In genomic region chr4:87491436-87491835, GRCh38 we compare ENCODE assay signal across 24 cellular contexts. TPM values are rescaled to one million over a fixed set of nuclear protein-coding genes. Genes with fewer than 3 reads are reported as not detected.
"Had no signal": no experiment of that assay in that cellular context is flagged by ENCODE, and none has a peak within 500 bp of the region (broad histone marks: within the 10 kb centered on the region; RNA-seq: fewer than 3 reads in every experiment).

No MANE protein-coding gene starts in this region.

- H3K27me3 ChIP-seq: adrenal gland, breast epithelium, MG63 had no signal

- H3K9me3 ChIP-seq: adrenal gland, breast epithelium, MG63 had no signal

- H3K36me3 ChIP-seq: breast epithelium, MG63 had no signal

- H3K36me3 Mint-ChIP-seq: activated naive CD8-positive, alpha-beta T cell treated with anti-CD3 and anti-CD28 coated beads, Interleukin-2, amount 10 ng/mL, durations not matched to agents 7 days and 5 days had no signal

- H3K4me3 Mint-ChIP-seq: activated CD4-positive, alpha-beta memory T cell treated with anti-CD3 and anti-CD28 coated beads, Interleukin-2, amount 10 ng/mL, durations not matched to agents 7 days and 5 days; activated CD4-positive, alpha-beta T cell treated with anti-CD3 and anti-CD28 coated beads for 36 hours; activated naive CD8-positive, alpha-beta T cell treated with anti-CD3 and anti-CD28 coated beads, Interleukin-2, amount 10 ng/mL, durations not matched to agents 7 days and 5 days; T-cell had no signal

- H3K9me3 Mint-ChIP-seq: activated naive CD8-positive, alpha-beta T cell treated with anti-CD3 and anti-CD28 coated beads, Interleukin-2, amount 10 ng/mL, durations not matched to agents 7 days and 5 days had no signal

- H3K27me3 Mint-ChIP-seq: activated CD4-positive, alpha-beta memory T cell treated with anti-CD3 and anti-CD28 coated beads, Interleukin-2, amount 10 ng/mL, durations not matched to agents 7 days and 5 days; activated CD4-positive, alpha-beta T cell treated with anti-CD3 and anti-CD28 coated beads for 36 hours; activated naive CD8-positive, alpha-beta T cell treated with anti-CD3 and anti-CD28 coated beads, Interleukin-2, amount 10 ng/mL, durations not matched to agents 7 days and 5 days had no signal

- H3K4me3 ChIP-seq: adrenal gland, breast epithelium, MG63, PC-9, SK-N-MC had no signal

- ATAC-seq: activated CD4-positive, alpha-beta T cell treated with anti-CD3 and anti-CD28 coated beads for 36 hours; T-cell had no signal

- H3K4me2 ChIP-seq: KMS-11, PC-9 had no signal

- DNase-seq: activated CD4-positive, alpha-beta memory T cell treated with anti-CD3 and anti-CD28 coated beads, Interleukin-2, amount 10 ng/mL, durations not matched to agents 7 days and 5 days; activated CD4-positive, alpha-beta T cell treated with anti-CD3 and anti-CD28 coated beads for 36 hours; activated CD4-positive, alpha-beta T cell treated with anti-CD3 and anti-CD28 coated beads, Interleukin-2, amount 50 U/mL, for 1 hour; activated CD8-positive, alpha-beta memory T cell treated with anti-CD3 and anti-CD28 coated beads, Interleukin-2, amount 50 U/mL, for 48 hours; activated naive CD4-positive, alpha-beta T cell treated with anti-CD3 and anti-CD28 coated beads, Interleukin-2, amount 50 U/mL, for 16 hours; activated naive CD8-positive, alpha-beta T cell treated with anti-CD3 and anti-CD28 coated beads, Interleukin-2, amount 10 ng/mL, durations not matched to agents 7 days and 5 days; activated T-cell treated with anti-CD3 and anti-CD28 coated beads, Interleukin-2, amount 50 U/mL, for 1 hour; adrenal gland; aorta; central memory CD4-positive, alpha-beta T cell; MG63; NCI-H1105; NCI-H1436; NCI-H1694 treated with DMSO at 0.1 percent for 48 hours; NCI-H2029 treated with DMSO at 0.1 percent for 48 hours; NCI-H446; NCI-H524; PC-9; T-cell; T-helper 2 cell; T1000 had no signal

- H3K27ac Mint-ChIP-seq: activated CD4-positive, alpha-beta memory T cell treated with anti-CD3 and anti-CD28 coated beads, Interleukin-2, amount 10 ng/mL, durations not matched to agents 7 days and 5 days; activated CD4-positive, alpha-beta T cell treated with anti-CD3 and anti-CD28 coated beads for 36 hours; activated naive CD8-positive, alpha-beta T cell treated with anti-CD3 and anti-CD28 coated beads, Interleukin-2, amount 10 ng/mL, durations not matched to agents 7 days and 5 days; T-cell had no signal

- H3K4me1 ChIP-seq: breast epithelium had no signal

- H2AFZ ChIP-seq: PC-9 had no signal

- H3K27ac ChIP-seq: breast epithelium, KMS-11, PC-9, SK-N-MC had no signal

RNA-seq across cellular contexts. Expression of gene SPARCL1, which starts 37.7 kb away (rescaled TPM):
- total RNA-seq: activated CD4-positive, alpha-beta memory T cell treated with anti-CD3 and anti-CD28 coated beads, Interleukin-2, amount 10 ng/mL, durations not matched to agents 7 days and 5 days; activated CD4-positive, alpha-beta T cell treated with anti-CD3 and anti-CD28 coated beads for 36 hours; activated naive CD8-positive, alpha-beta T cell treated with anti-CD3 and anti-CD28 coated beads, Interleukin-2, amount 10 ng/mL, durations not matched to agents 7 days and 5 days; PC-9 had no signal
